In the genomic region with DNA sequence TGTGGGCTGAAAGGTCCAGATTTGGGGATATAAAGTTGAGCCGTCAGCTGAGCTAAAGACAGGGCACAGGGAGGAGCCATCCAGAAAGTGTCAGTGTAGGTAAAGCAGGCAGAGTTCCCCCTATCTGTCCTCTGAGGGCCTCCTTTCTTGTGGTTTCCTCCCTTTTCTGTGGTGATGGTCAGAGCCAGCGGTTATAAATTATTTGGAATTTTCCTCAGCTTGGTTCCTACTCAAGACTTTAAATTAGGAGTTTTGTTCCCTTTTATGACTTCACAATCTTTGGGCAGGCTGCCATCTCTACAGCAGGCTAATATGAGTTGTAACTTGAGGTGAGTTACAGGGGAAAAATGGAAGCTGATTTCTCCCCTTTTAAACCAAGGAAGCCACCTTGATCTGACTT, we compare ENCODE assay signal across 10 cellular contexts. TPM values are rescaled to one million over a fixed set of nuclear protein-coding genes. Genes with fewer than 3 reads are reported as not detected.
DNase-seq lines count a peak whose midpoint lies in the region; ATAC-seq and TF ChIP-seq lines count a peak whose summit lies in the region.
"Had no signal": no experiment of that assay in that cellular context is flagged by ENCODE, and none has a peak within 500 bp of the region (broad histone marks: within the 10 kb centered on the region; RNA-seq: fewer than 3 reads in every experiment).

No MANE protein-coding gene starts in this region.

- H3K4me3 ChIP-seq in naive thymus-derived CD4-positive, alpha-beta T cell (ENCODE audit: low read length), result no peak overlapping the region

- no peak overlapping the region for H3K4me3 Mint-ChIP-seq in naive thymus-derived CD4-positive, alpha-beta T cell

- no peak overlapping the region for H3K27ac ChIP-seq in naive thymus-derived CD4-positive, alpha-beta T cell (ENCODE audit: low read depth, low read length)
- H3K27ac ChIP-seq: KMS-11, neutrophil had no signal

- ATAC-seq in SK-N-SH treated with all-trans-retinoic acid at 6 μM for 48 hours, result peak; percentile 28
- ATAC-seq in naive thymus-derived CD4-positive, alpha-beta T cell, result no peak

- H3K9me3 ChIP-seq in naive thymus-derived CD4-positive, alpha-beta T cell (ENCODE audit: control insufficient read depth in 2 of 3, low read length in 3 of 3), result no peaks in the 10 kb centered on the region
- H3K9me3 ChIP-seq: neutrophil had no signal

- peak overlapping the region in 2 of 9 donors; percentile 72 to 82 for H3K27ac Mint-ChIP-seq in naive thymus-derived CD4-positive, alpha-beta T cell

- H3K27me3 Mint-ChIP-seq in naive thymus-derived CD4-positive, alpha-beta T cell, result no peaks in the 10 kb centered on the region

- peaks cover 0 to 16% (median 0%) of the 10 kb centered on the region in 5 donors for H3K36me3 Mint-ChIP-seq in naive thymus-derived CD4-positive, alpha-beta T cell

- H3K27me3 ChIP-seq in naive thymus-derived CD4-positive, alpha-beta T cell (ENCODE audit: control insufficient read depth in 2 of 2, insufficient read depth in 2 of 2, low read length in 2 of 2), result no peaks in the 10 kb centered on the region
- H3K27me3 ChIP-seq: neutrophil had no signal

- CTCF ChIA-PET in naive thymus-derived CD4-positive, alpha-beta T cell (lab: Charles Lee), result interaction anchor here (1.0 kb wide), 1 partner anchor 52 kb away, joined by 3 read pairs; no protein-coding TSS in a partner anchor

- peak; percentile 67 for DNase-seq in HT1080 (ENCODE audit: low read depth)
- peak; percentile 76 for DNase-seq in fibroblast of gingiva (ENCODE audit: low read depth)
- peak; percentile 66 for DNase-seq in stromal cell of bone marrow (ENCODE audit: low read depth)
- no peak for DNase-seq in NCI-H526 (lab: John Stamatoyannopoulos, UW)
- DNase-seq in naive thymus-derived CD4-positive, alpha-beta T cell, result no peak
- no peak for DNase-seq in DMS79 treated with DMSO at 0.1 percent for 48 hours (lab: John Stamatoyannopoulos, UW)
- DNase-seq in anterior cingulate cortex (lab: John Stamatoyannopoulos, UW), result no peak

- no peaks in the 10 kb centered on the region for H3K36me3 ChIP-seq in naive thymus-derived CD4-positive, alpha-beta T cell (ENCODE audit: control insufficient read depth in 2 of 3, insufficient read depth in 3 of 3, low read length in 3 of 3)
- H3K36me3 ChIP-seq: neutrophil had no signal

- POLR2A ChIA-PET in naive thymus-derived CD4-positive, alpha-beta T cell (lab: Charles Lee), result interaction anchor here (1.3 kb wide), 1 partner anchor 18 kb away, joined by 12 read pairs; no protein-coding TSS in a partner anchor

- H3K4me1 ChIP-seq in naive thymus-derived CD4-positive, alpha-beta T cell (ENCODE audit: control insufficient read depth in 2 of 2, insufficient read depth in 2 of 2, low read length in 2 of 2), result no peaks in the 10 kb centered on the region

- peaks cover 6 to 66% (median 28%) of the 10 kb centered on the region in 7 donors for H3K4me1 Mint-ChIP-seq in naive thymus-derived CD4-positive, alpha-beta T cell

- no peaks in the 10 kb centered on the region for H3K9me3 Mint-ChIP-seq in naive thymus-derived CD4-positive, alpha-beta T cell

- intact Hi-C loops in naive thymus-derived CD4-positive, alpha-beta T cell (cut with micrococcal nuclease), result no loop called here

TF ChIP-seq in SK-N-SH treated with all-trans-retinoic acid at 6 μM for 48 hours, 23 proteins besides CTCF, POLR2A, EP300 and RAD21:
- TF ChIP-seq BACH2 (CRISPR knock-in tag; IDR thresholded peaks at IDR 0.05; ENCODE audit: borderline replicate concordance), result no peak

RNA-seq across cellular contexts. Expression of a gene that starts 55.2 kb away (rescaled TPM):
- 126 and 138 TPM in 2 replicates for total RNA-seq in HT1080 (2014; rRNA removed; shearing (Covaris generic))
- polyA plus RNA-seq in HT1080 (2015; cell fraction: cytosol; rRNA removed), result 23.9 and 28.8 TPM in 2 replicates
- polyA plus RNA-seq in HT1080 (2015; cell fraction: nucleus; rRNA removed), result 927 and 954 TPM in 2 replicates
- 10 to 100 TPM; 39.3 to 66.7 (median 64.9) TPM for total RNA-seq in naive thymus-derived CD4-positive, alpha-beta T cell
- polyA plus RNA-seq in naive thymus-derived CD4-positive, alpha-beta T cell, result 10 to 100 TPM; 15.7 to 42.2 TPM

Comparison
In these comparisons a context has a peak if more than half of its experiments do, and no peak if none do; other contexts are left out.
1. DNase-seq: peak in HT1080 (single experiment), fibroblast of gingiva (single experiment) and stromal cell of bone marrow (single experiment); none in NCI-H526 (0 of 2), naive thymus-derived CD4-positive, alpha-beta T cell (0 of 9), DMS79 treated with DMSO at 0.1 percent for 48 hours (single experiment) and anterior cingulate cortex (0 of 58).